In the genomic region with DNA sequence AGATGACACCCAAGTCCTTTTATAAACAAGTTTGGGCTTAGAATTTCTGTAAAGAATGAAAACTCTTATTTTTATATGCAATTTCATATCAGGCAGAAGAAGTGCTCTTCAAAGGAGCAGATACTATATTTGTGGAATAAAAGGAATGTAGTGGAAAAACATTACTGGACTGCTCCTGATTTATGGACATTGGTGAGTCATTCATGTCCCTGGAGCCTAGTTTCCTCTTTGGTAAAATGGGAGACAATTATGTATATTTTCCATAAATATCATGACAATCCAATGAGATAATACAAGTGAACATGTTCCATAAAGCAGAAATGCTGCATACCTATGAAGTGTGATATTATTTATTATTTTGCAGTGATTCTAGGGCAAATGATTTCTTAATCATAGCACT, we compare ENCODE assay signal across 1 cellular context.
TF ChIP-seq lines count a peak whose summit lies in the region.

No MANE protein-coding gene starts in this region.

TF ChIP-seq in K562, 482 proteins besides CTCF, POLR2A, EP300 and RAD21 (continued from another document):
- TF ChIP-seq ZNF239 (CRISPR knock-in tag; IDR thresholded peaks at IDR 0.05): no peak
TF ChIP-seq in K562: peak in this region for 3.
